Comparison of ENCODE assay signal across 9 cellular contexts in genomic region chrX:55919367-55920221, GRCh38.
DNase-seq lines count a peak whose midpoint lies in the region; ATAC-seq and TF ChIP-seq lines count a peak whose summit lies in the region.
"Had no signal": no experiment of that assay in that cellular context is flagged by ENCODE, and none has a peak within 500 bp of the region (broad histone marks: within the 10 kb centered on the region; RNA-seq: fewer than 3 reads in every experiment).

No MANE protein-coding gene starts in this region.

- no peak for TF ChIP-seq POLR2A in prostate gland (IDR thresholded peaks at IDR 0.05)

- no peak overlapping the region for H3K27ac ChIP-seq in prostate gland
- H3K27ac ChIP-seq: neutrophil had no signal

- no peak for DNase-seq in ACHN
- DNase-seq in prostate gland (ENCODE audit: low spot score), result no peak
- DNase-seq in stimulated activated CD4-positive, alpha-beta T cell treated with anti-CD3 and anti-CD28 coated beads, Interleukin-2, amount 100 ng/mL, for 24 hours, result no peak
- DNase-seq in NCI-H446 treated with DMSO at 0.1 percent for 48 hours (lab: John Stamatoyannopoulos, UW), result no peak

- in situ Hi-C loops in ACHN (cut with HindIII; ENCODE audit: low pct_ligation_motif_present, low pct_unique_long_range_greater_than_20kb, low sequenced_read_pairs), result no loop called here

- no peak for TF ChIP-seq CTCF in prostate gland (IDR thresholded peaks at IDR 0.05)

- no peak overlapping the region for H3K4me3 ChIP-seq in prostate gland

- no peaks in the 10 kb centered on the region for H3K27me3 ChIP-seq in prostate gland (replicated peaks; ENCODE audit: insufficient read depth)
- H3K27me3 ChIP-seq: neutrophil had no signal

- H3K4me1 ChIP-seq in prostate gland (replicated peaks), result no peaks in the 10 kb centered on the region

- H3K9me3 ChIP-seq in prostate gland, result no peaks in the 10 kb centered on the region
- H3K9me3 ChIP-seq: neutrophil had no signal

- intact Hi-C loops in prostate gland (cut with DNase I), result no loop called here

- peak; percentile 91 for ATAC-seq in GM18517 (IDR thresholded peaks at IDR 0.05; ENCODE audit: unreplicated experiment)
- peak; percentile 95 for ATAC-seq in GM21526 (IDR thresholded peaks at IDR 0.05; ENCODE audit: low FRiP score, unreplicated experiment)
- peak; percentile 90 for ATAC-seq in HG03378 (IDR thresholded peaks at IDR 0.05; ENCODE audit: unreplicated experiment)
- peak; percentile 55 for ATAC-seq in esophagus mucosa

- no peaks in the 10 kb centered on the region for H3K36me3 ChIP-seq in prostate gland
- H3K36me3 ChIP-seq: neutrophil had no signal

- WGBS in prostate gland, result 100% methylated on average over 6 of the region's 12 CpGs
